Comparison of ENCODE assay signal across 1 cellular context in the genomic region with DNA sequence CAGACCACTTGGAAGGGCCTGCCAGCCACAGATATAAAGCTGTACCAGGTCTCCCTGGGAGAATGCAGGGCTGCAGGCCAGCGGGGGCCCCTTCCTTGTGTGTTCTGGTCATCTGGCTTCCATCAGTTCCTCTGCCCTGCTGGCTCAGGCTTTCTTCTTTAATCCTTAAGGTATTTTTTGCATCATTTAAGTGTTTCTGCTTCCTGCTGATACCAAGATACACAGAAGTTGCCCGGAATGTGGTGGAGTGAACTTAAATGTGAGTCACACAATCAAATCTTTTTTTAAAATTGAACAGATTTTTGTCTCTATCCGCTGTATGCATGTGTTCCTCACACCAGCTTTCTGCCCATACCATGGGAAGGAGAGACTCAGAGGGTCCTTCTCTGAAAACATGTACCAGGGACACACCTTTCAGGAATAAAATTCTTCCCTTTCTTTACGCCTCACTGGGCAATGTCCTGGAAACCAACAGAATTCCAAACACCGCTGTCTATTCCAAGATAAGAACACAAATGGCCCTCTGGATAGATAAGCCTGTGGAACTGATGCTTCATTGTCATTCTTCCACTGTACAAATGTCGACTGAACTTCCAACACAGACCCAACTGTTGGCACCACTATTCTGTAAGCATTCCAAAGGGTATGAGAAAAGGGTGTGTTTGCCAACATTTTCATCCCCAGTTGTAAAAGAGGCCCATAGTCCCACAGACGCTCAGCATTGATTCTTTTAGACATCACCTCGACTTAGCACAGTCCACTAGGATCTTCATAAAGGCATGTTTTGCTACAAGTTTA.
TF ChIP-seq lines count a peak whose summit lies in the region.

No MANE protein-coding gene starts in this region.

TF ChIP-seq in SK-N-SH, 30 proteins besides CTCF, POLR2A, EP300 and RAD21 (continued from another document):
- TF ChIP-seq, protein P1, sequence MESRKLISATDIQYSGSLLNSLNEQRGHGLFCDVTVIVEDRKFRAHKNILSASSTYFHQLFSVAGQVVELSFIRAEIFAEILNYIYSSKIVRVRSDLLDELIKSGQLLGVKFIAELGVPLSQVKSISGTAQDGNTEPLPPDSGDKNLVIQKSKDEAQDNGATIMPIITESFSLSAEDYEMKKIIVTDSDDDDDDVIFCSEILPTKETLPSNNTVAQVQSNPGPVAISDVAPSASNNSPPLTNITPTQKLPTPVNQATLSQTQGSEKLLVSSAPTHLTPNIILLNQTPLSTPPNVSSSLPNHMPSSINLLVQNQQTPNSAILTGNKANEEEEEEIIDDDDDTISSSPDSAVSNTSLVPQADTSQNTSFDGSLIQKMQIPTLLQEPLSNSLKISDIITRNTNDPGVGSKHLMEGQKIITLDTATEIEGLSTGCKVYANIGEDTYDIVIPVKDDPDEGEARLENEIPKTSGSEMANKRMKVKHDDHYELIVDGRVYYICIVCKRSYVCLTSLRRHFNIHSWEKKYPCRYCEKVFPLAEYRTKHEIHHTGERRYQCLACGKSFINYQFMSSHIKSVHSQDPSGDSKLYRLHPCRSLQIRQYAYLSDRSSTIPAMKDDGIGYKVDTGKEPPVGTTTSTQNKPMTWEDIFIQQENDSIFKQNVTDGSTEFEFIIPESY (IDR thresholded peaks at IDR 0.05; ENCODE audit: borderline replicate concordance, low read depth): no peak
- TF ChIP-seq NRF1 (IDR thresholded peaks at IDR 0.05; ENCODE audit: low read depth, low read length) (no peak), ELF1 (IDR thresholded peaks at IDR 0.05) (no peak), TCF12 (IDR thresholded peaks at IDR 0.05) (peak; percentile 95), RCOR1 (IDR thresholded peaks at IDR 0.05; ENCODE audit: low read length) (no peak), JUND (IDR thresholded peaks at IDR 0.05) (no peak; the same call in none of the 2 replicates), CHD2 (IDR thresholded peaks at IDR 0.05; ENCODE audit: low read length, partially characterized antibody) (no peak), SMC3 (IDR thresholded peaks at IDR 0.05; ENCODE audit: low read depth, low read length) (no peak), GABPA (IDR thresholded peaks at IDR 0.05; ENCODE audit: low read depth) (no peak), YY1 (IDR thresholded peaks at IDR 0.05; ENCODE audit: low read depth) (no peak), TAF1 (IDR thresholded peaks at IDR 0.05; ENCODE audit: borderline replicate concordance, low read depth, low read length) (no peak), FOXJ3 (CRISPR knock-in tag; IDR thresholded peaks at IDR 0.05) (no peak), NFIC (IDR thresholded peaks at IDR 0.05; ENCODE audit: borderline replicate concordance) (peak; percentile 77), GATA2 (CRISPR knock-in tag; IDR thresholded peaks at IDR 0.05) (no peak)
- TF ChIP-seq, protein P2, sequence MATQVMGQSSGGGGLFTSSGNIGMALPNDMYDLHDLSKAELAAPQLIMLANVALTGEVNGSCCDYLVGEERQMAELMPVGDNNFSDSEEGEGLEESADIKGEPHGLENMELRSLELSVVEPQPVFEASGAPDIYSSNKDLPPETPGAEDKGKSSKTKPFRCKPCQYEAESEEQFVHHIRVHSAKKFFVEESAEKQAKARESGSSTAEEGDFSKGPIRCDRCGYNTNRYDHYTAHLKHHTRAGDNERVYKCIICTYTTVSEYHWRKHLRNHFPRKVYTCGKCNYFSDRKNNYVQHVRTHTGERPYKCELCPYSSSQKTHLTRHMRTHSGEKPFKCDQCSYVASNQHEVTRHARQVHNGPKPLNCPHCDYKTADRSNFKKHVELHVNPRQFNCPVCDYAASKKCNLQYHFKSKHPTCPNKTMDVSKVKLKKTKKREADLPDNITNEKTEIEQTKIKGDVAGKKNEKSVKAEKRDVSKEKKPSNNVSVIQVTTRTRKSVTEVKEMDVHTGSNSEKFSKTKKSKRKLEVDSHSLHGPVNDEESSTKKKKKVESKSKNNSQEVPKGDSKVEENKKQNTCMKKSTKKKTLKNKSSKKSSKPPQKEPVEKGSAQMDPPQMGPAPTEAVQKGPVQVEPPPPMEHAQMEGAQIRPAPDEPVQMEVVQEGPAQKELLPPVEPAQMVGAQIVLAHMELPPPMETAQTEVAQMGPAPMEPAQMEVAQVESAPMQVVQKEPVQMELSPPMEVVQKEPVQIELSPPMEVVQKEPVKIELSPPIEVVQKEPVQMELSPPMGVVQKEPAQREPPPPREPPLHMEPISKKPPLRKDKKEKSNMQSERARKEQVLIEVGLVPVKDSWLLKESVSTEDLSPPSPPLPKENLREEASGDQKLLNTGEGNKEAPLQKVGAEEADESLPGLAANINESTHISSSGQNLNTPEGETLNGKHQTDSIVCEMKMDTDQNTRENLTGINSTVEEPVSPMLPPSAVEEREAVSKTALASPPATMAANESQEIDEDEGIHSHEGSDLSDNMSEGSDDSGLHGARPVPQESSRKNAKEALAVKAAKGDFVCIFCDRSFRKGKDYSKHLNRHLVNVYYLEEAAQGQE (IDR thresholded peaks at IDR 0.05; ENCODE audit: low read depth, low read length): no peak
- TF ChIP-seq, protein P3, sequence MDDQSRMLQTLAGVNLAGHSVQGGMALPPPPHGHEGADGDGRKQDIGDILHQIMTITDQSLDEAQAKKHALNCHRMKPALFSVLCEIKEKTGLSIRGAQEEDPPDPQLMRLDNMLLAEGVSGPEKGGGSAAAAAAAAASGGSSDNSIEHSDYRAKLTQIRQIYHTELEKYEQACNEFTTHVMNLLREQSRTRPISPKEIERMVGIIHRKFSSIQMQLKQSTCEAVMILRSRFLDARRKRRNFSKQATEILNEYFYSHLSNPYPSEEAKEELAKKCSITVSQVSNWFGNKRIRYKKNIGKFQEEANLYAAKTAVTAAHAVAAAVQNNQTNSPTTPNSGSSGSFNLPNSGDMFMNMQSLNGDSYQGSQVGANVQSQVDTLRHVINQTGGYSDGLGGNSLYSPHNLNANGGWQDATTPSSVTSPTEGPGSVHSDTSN (IDR thresholded peaks at IDR 0.05): peak; percentile 80
- TF ChIP-seq, protein P4, sequence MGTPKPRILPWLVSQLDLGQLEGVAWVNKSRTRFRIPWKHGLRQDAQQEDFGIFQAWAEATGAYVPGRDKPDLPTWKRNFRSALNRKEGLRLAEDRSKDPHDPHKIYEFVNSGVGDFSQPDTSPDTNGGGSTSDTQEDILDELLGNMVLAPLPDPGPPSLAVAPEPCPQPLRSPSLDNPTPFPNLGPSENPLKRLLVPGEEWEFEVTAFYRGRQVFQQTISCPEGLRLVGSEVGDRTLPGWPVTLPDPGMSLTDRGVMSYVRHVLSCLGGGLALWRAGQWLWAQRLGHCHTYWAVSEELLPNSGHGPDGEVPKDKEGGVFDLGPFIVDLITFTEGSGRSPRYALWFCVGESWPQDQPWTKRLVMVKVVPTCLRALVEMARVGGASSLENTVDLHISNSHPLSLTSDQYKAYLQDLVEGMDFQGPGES (IDR thresholded peaks at IDR 0.05; ENCODE audit: low read depth, low read length): no peak
